In genomic region chr2:79874015-79874414, GRCh38 we compare ENCODE assay signal across 22 cellular contexts.
"Had no signal": no experiment of that assay in that cellular context is flagged by ENCODE, and none has a peak within 500 bp of the region (broad histone marks: within the 10 kb centered on the region; RNA-seq: fewer than 3 reads in every experiment).

No MANE protein-coding gene starts in this region.

- H3K4me1 ChIP-seq: SJCRH30 had no signal

- H3K36me3 ChIP-seq: SJCRH30 had no signal

- H3K9me3 ChIP-seq: SJCRH30 had no signal

- H3K4me3 ChIP-seq: K562, SJCRH30 had no signal

- H3K27ac ChIP-seq: HL-60, KMS-11, RWPE1, SJCRH30 had no signal

- ATAC-seq: K562, Panc1, SK-N-SH treated with all-trans-retinoic acid at 6 μM for 48 hours had no signal

- FAIRE-seq: HTR-8/SVneo, K562 had no signal

- H3K9ac ChIP-seq: KMS-11 had no signal

- DNase-seq: Kasumi-1, MM.1S, NCI-H1092 treated with DMSO at 0.1 percent for 48 hours, NCI-H1436, NCI-H187, NCI-H2029, NCI-H2081 treated with DMSO at 0.1 percent for 48 hours, NCI-H2171, NCI-H345, NCI-H446 treated with DMSO at 0.1 percent for 48 hours, NCI-H510A treated with DMSO at 0.1 percent for 48 hours, NCI-H69, NCI-H774, SHP77 treated with DMSO at 0.1 percent for 48 hours, SJCRH30 had no signal
